17 cellular contexts compared by ENCODE assay signal in genomic region chr14:102748806-102749205, GRCh38.
"Had no signal": no experiment of that assay in that cellular context is flagged by ENCODE, and none has a peak within 500 bp of the region (broad histone marks: within the 10 kb centered on the region; RNA-seq: fewer than 3 reads in every experiment).

No MANE protein-coding gene starts in this region.

- H3K4me1 ChIP-seq: left ventricle myocardium inferior, lower lobe of right lung, right atrium auricular region, stomach, transverse colon had no signal

- H3K36me3 ChIP-seq: left ventricle myocardium inferior, ovary, right atrium auricular region, thoracic aorta, transverse colon had no signal

- H3K27me3 ChIP-seq: ovary, right atrium auricular region, stomach, transverse colon had no signal

- H3K9me3 ChIP-seq: left ventricle myocardium inferior, lower lobe of right lung, ovary, right atrium auricular region, stomach, thoracic aorta, transverse colon had no signal

- ATAC-seq: lower lobe of right lung had no signal

- FAIRE-seq: endometrium, frontal cortex, small intestine had no signal

- DNase-seq: effector memory CD4-positive, alpha-beta T cell; islet precursor cell; left ventricle myocardium inferior; lower lobe of right lung; mesenchymal stem cell; midbrain; nucleus accumbens; ovary; small intestine; stimulated activated CD4-positive, alpha-beta T cell treated with anti-CD3 and anti-CD28 coated beads, Interleukin-12 subunit alpha, Interleukin-12 subunit beta, amount 100 ng/mL, for 4 hours; stimulated activated naive CD4-positive, alpha-beta T cell; stomach; transverse colon had no signal

- H3K27ac ChIP-seq: left ventricle myocardium inferior, lower lobe of right lung, ovary, right atrium auricular region, stomach, thoracic aorta, transverse colon had no signal

- H3K4me3 ChIP-seq: left ventricle myocardium inferior, lower lobe of right lung, ovary, right atrium auricular region, stomach, thoracic aorta, transverse colon had no signal
